17 cellular contexts compared by ENCODE assay signal in genomic region chr5:142819816-142820215, GRCh38. TPM values are rescaled to one million over a fixed set of nuclear protein-coding genes. Genes with fewer than 3 reads are reported as not detected.
DNase-seq lines count a peak whose midpoint lies in the region; TF ChIP-seq lines count a peak whose summit lies in the region.
"Had no signal": no experiment of that assay in that cellular context is flagged by ENCODE, and none has a peak within 500 bp of the region (broad histone marks: within the 10 kb centered on the region; RNA-seq: fewer than 3 reads in every experiment).

No MANE protein-coding gene starts in this region.

- H3K9ac ChIP-seq in mucosa of rectum (ENCODE audit: low read depth in 1 of 2, low read length in 2 of 2) = peak overlapping the region; percentile 48 to 54
- no peak overlapping the region for H3K9ac ChIP-seq in endodermal cell (ENCODE audit: extremely low read depth, low read length, poor library complexity, severe bottlenecking)

- H3K9me3 ChIP-seq in Caco-2 (no peaks in the 10 kb centered on the region), mucosa of rectum (ENCODE audit: control insufficient read depth in 2 of 2, low read length in 2 of 2) (no peaks in the 10 kb centered on the region), endodermal cell (ENCODE audit: control insufficient read depth, low read length) (no peaks in the 10 kb centered on the region)
- H3K9me3 ChIP-seq: MG63 had no signal

- H3K27ac ChIP-seq in mucosa of rectum (ENCODE audit: low read depth in 2 of 2, low read length in 2 of 2) (peak overlapping the region; percentile 89 to 92), endodermal cell (ENCODE audit: low read depth, low read length) (no peak overlapping the region)
- H3K27ac ChIP-seq: foreskin keratinocyte had no signal

- WGBS in endodermal cell (ENCODE audit: insufficient coverage in 1 of 2, insufficient read length in 1 of 2), 2 experiments = 92 to 100% methylated on average over 3 to 4 of the region's 4 CpGs

- BruUV-seq in Caco-2 (replicated peaks; lab: Mats Ljungman, UMichigan) = no TSS peak

- no peaks in the 10 kb centered on the region for H3K27me3 Mint-ChIP-seq in Caco-2 (ENCODE audit: insufficient read depth, unreplicated experiment)
- H3K27me3 Mint-ChIP-seq in endodermal cell (ENCODE audit: insufficient read depth) = no peaks in the 10 kb centered on the region
- H3K27me3 Mint-ChIP-seq: naive thymus-derived CD4-positive, alpha-beta T cell had no signal

- intact Hi-C loops in Caco-2 (cut with micrococcal nuclease; ENCODE audit: unreplicated experiment) = no loop called here

- in situ Hi-C loops in GM13977 (cut with MboI; ENCODE audit: low pct_unique_long_range_greater_than_20kb, low sequenced_read_pairs, unreplicated experiment) = no loop called here

- POLR2A ChIA-PET in Caco-2 (lab: Charles Lee) = no interaction called here

- peaks cover 62% of the 10 kb centered on the region for H3K4me1 Mint-ChIP-seq in Caco-2 (ENCODE audit: low read depth, unreplicated experiment)
- H3K4me1 Mint-ChIP-seq in endodermal cell = peaks cover 51% of the 10 kb centered on the region

- H3K27ac Mint-ChIP-seq in Caco-2 (ENCODE audit: unreplicated experiment) (peak overlapping the region; percentile 3), endodermal cell (no peak overlapping the region)

- H3K9me3 Mint-ChIP-seq in Caco-2 (ENCODE audit: unreplicated experiment) (no peaks in the 10 kb centered on the region), endodermal cell (no peaks in the 10 kb centered on the region)

- no peaks in the 10 kb centered on the region for H3K36me3 Mint-ChIP-seq in Caco-2 (ENCODE audit: insufficient read depth, unreplicated experiment)
- H3K36me3 Mint-ChIP-seq in endodermal cell (ENCODE audit: low read depth) = peaks cover 3% of the 10 kb centered on the region

- H3K4me3 Mint-ChIP-seq in Caco-2 (ENCODE audit: unreplicated experiment) (no peak overlapping the region), endodermal cell (no peak overlapping the region)
- H3K4me3 Mint-ChIP-seq: naive thymus-derived CD4-positive, alpha-beta T cell had no signal

- TF ChIP-seq CTCF in Caco-2 (IDR thresholded peaks at IDR 0.05; ENCODE audit: insufficient read depth in 1 of 2, low read depth in 1 of 2, low read length in 1 of 2, severe bottlenecking in 1 of 2, unreplicated experiment in 1 of 2) (no peak), choroid plexus epithelial cell (conservative IDR thresholded peaks at IDR 0.05; ENCODE audit: low read depth, low read length) (no peak), GM13977 (IDR thresholded peaks at IDR 0.05; ENCODE audit: extremely low read depth, insufficient read depth, missing control alignments) (no peak), endodermal cell (conservative IDR thresholded peaks at IDR 0.05) (no peak)

- H3K4me1 ChIP-seq in Caco-2 (peaks cover 78% of the 10 kb centered on the region), mucosa of rectum (ENCODE audit: control insufficient read depth in 2 of 2, insufficient read depth in 2 of 2, low read length in 2 of 2) (peaks cover 61 to 85% of the 10 kb centered on the region in 2 donors), endodermal cell (ENCODE audit: control insufficient read depth, insufficient read depth, low read length) (peaks cover 5% of the 10 kb centered on the region)

- H3K4me3 ChIP-seq in Caco-2 (ENCODE audit: low read depth, low read length) = no peak overlapping the region
- H3K4me3 ChIP-seq in choroid plexus epithelial cell (ENCODE audit: low read depth, low read length) = no peak overlapping the region
- peak overlapping the region in 1 of 2 donors; percentile 16 for H3K4me3 ChIP-seq in mucosa of rectum (ENCODE audit: low read length in 2 of 2)
- no peak overlapping the region for H3K4me3 ChIP-seq in endodermal cell (ENCODE audit: low read length)
- H3K4me3 ChIP-seq: MG63 had no signal

- no peaks in the 10 kb centered on the region for H3K27me3 ChIP-seq in Caco-2 (replicated peaks; ENCODE audit: control insufficient read depth, insufficient read depth, low read length)
- H3K27me3 ChIP-seq in mucosa of rectum (ENCODE audit: control insufficient read depth in 2 of 2, insufficient read depth in 2 of 2, low read length in 2 of 2) = no peaks in the 10 kb centered on the region
- H3K27me3 ChIP-seq in endodermal cell (ENCODE audit: control insufficient read depth, insufficient read depth, low read length, poor library complexity, severe bottlenecking) = no peaks in the 10 kb centered on the region
- H3K27me3 ChIP-seq: foreskin keratinocyte, MG63 had no signal

- H3K36me3 ChIP-seq in Caco-2 (ENCODE audit: control insufficient read depth, insufficient read depth, low read length) (no peaks in the 10 kb centered on the region), mucosa of rectum (ENCODE audit: control insufficient read depth in 2 of 2, insufficient read depth in 2 of 2, low read length in 2 of 2) (no peaks in the 10 kb centered on the region), endodermal cell (ENCODE audit: control insufficient read depth, insufficient read depth, low read length) (no peaks in the 10 kb centered on the region)
- H3K36me3 ChIP-seq: MG63 had no signal

- CTCF ChIA-PET in Caco-2 (lab: Charles Lee) = no interaction called here

- DNase-seq in Caco-2 (no peak), LHCN-M2 (ENCODE audit: low read depth) (peak; percentile 50), choroid plexus epithelial cell (ENCODE audit: low read depth) (peak; percentile 46), GM13977 (ENCODE audit: low spot score) (no peak), endodermal cell (no peak), DMS53 (lab: John Stamatoyannopoulos, UW) (no peak), NCI-H748 treated with DMSO at 0.1 percent for 48 hours (lab: John Stamatoyannopoulos, UW) (no peak)
- DNase-seq: activated effector memory CD4-positive, alpha-beta T cell treated with Interleukin-2 at 50 U/mL for 16 hours; AML-193; DMS 273 treated with DMSO at 0.1 percent for 48 hours; MG63; naive thymus-derived CD4-positive, alpha-beta T cell; NCI-H2081; NCI-H524; substantia nigra had no signal

RNA-seq across cellular contexts. Expression of gene ARHGAP26, which starts 49.6 kb away (rescaled TPM):
- 74.6 and 79.8 TPM in 2 replicates for total RNA-seq in Caco-2 (2022)
- total RNA-seq in LHCN-M2 (2014; rRNA removed) = 1.0 TPM in 2 replicates
- polyA plus RNA-seq in LHCN-M2 (2012) = 1.7 TPM
- total RNA-seq in endodermal cell = 10 to 100 TPM; 49.2 to 60.5 TPM
- 8.2 TPM for polyA plus RNA-seq in endodermal cell (2013, experiment 1 of 2)
- 7.3 TPM for polyA plus RNA-seq in endodermal cell (2013, experiment 2 of 2)

Comparison
In these comparisons a context has a peak if more than half of its experiments do, and no peak if none do; other contexts are left out.
1. DNase-seq: peak in LHCN-M2 (single experiment) and choroid plexus epithelial cell (single experiment); none in Caco-2 (0 of 2), GM13977 (single experiment), endodermal cell (single experiment), DMS53 (single experiment) and NCI-H748 treated with DMSO at 0.1 percent for 48 hours (single experiment).
2. RNA of gene ARHGAP26, which starts 49.6 kb away (total RNA-seq): 74.6 to 79.8 TPM in Caco-2 and 49.2 to 60.5 TPM in endodermal cell; 1.0 TPM in LHCN-M2; every median in the first group is over 10 times any median in the second.